Comparison of ENCODE assay signal across 8 cellular contexts in the genomic region with DNA sequence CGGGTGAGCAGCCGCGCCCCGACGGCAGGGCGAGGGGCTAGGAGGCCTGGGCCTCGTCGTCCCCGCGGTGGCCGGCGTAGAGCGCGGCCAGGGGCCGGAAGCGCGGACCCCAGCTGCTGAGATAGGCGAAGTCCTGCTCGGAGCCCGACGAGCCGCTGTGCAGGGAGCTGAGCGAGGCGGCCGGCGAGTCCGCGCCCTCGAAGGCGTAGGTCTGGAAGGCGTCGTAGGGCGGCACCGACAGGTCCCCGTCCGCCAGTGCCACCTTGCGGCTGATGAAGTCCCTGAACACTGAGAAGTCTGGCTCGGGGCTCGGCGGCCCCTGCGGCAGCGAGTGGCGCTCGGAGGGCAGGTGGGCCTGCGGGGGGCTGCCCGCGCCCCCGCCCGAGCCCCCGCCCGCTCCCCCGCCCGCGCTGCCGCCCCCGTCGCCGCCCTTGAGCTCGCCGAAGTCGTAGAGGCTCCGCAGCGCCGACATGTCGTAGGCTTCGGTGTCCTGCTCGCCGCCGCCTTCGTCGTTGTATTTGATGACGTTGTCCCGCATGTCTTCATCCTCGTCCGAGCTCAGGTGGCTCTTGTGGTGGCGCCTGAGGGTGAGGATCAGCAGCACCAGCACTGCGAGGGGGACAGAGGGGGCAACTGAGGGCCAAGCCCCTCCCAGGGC. TPM values are rescaled to one million over a fixed set of nuclear protein-coding genes. Genes with fewer than 3 reads are reported as not detected.
DNase-seq lines count a peak whose midpoint lies in the region; ATAC-seq and TF ChIP-seq lines count a peak whose summit lies in the region.

No MANE protein-coding gene starts in this region.

- no peaks in the 10 kb centered on the region for H3K9me3 Mint-ChIP-seq in activated T-cell treated with anti-CD3 and anti-CD28 coated beads, Interleukin-2, amount 50 U/mL, for 24 hours

- DNase-seq in NCI-H774 (lab: John Stamatoyannopoulos, UW) (peak; percentile 48), fibroblast of pulmonary artery (ENCODE audit: low read depth) (peak; percentile 64), neuronal stem cell (ENCODE audit: low spot score) (peak; percentile 70), suprapubic skin (ENCODE audit: low spot score in 2 of 2) (peak in 1 of 2 donors; percentile 78)
- peak; percentile 82 for DNase-seq in activated T-cell treated with anti-CD3 and anti-CD28 coated beads, Interleukin-2, amount 50 U/mL, for 24 hours

- H3K4me3 ChIP-seq in fibroblast of pulmonary artery (replicated peaks; ENCODE audit: low read depth, low read length) = no peak overlapping the region
- peak overlapping the region in 1 of 2 donors; percentile 68 for H3K4me3 ChIP-seq in neuronal stem cell (ENCODE audit: low read length in 2 of 2)
- peak overlapping the region; percentile 22 for H3K4me3 ChIP-seq in suprapubic skin

- no peak overlapping the region for H3K14ac ChIP-seq in neuronal stem cell (ENCODE audit: low read length)

- peak overlapping the region; percentile 56 for H3K18ac ChIP-seq in neuronal stem cell (ENCODE audit: low read length)

- ATAC-seq in HG03025 (IDR thresholded peaks at IDR 0.05; ENCODE audit: low FRiP score, unreplicated experiment) (no peak), HG03280 (IDR thresholded peaks at IDR 0.05; ENCODE audit: unreplicated experiment) (no peak)

- H3K4ac ChIP-seq in neuronal stem cell (ENCODE audit: low read length) = no peak overlapping the region

- H3K23ac ChIP-seq in neuronal stem cell (ENCODE audit: low read depth, low read length, poor library complexity) = no peak overlapping the region

- H3K27me3 Mint-ChIP-seq in activated T-cell treated with anti-CD3 and anti-CD28 coated beads, Interleukin-2, amount 50 U/mL, for 24 hours = peaks cover 64% of the 10 kb centered on the region

- peak; percentile 75 for TF ChIP-seq CTCF in GM12872 (IDR thresholded peaks at IDR 0.05; ENCODE audit: insufficient read depth, low read depth, low read length)
- peak; percentile 50 for TF ChIP-seq CTCF in fibroblast of pulmonary artery (IDR thresholded peaks at IDR 0.05; ENCODE audit: low read length, missing control alignments)
- peak; percentile 19 to 62 for TF ChIP-seq CTCF in suprapubic skin (IDR thresholded peaks at IDR 0.05)

- no peak overlapping the region for H2AK5ac ChIP-seq in neuronal stem cell (ENCODE audit: low read depth, low read length)

- no peaks in the 10 kb centered on the region for H3K9me3 ChIP-seq in neuronal stem cell (replicated peaks in 1 of 2; ENCODE audit: control insufficient read depth in 2 of 2, insufficient read depth in 1 of 2, low read depth in 1 of 2, low read length in 2 of 2)
- H3K9me3 ChIP-seq in suprapubic skin = no peaks in the 10 kb centered on the region

- TF ChIP-seq EP300 in suprapubic skin (IDR thresholded peaks at IDR 0.05) = no peak

- H3K27me3 ChIP-seq in neuronal stem cell (ENCODE audit: control insufficient read depth in 3 of 3, insufficient read depth in 3 of 3, low read depth in 1 of 3, low read length in 3 of 3) = peaks cover 3 to 69% (median 29%) of the 10 kb centered on the region in 3 experiments
- peaks cover 61% of the 10 kb centered on the region for H3K27me3 ChIP-seq in suprapubic skin

- H4K8ac ChIP-seq in neuronal stem cell (ENCODE audit: low read depth, low read length) = no peak overlapping the region

- H3K4me2 ChIP-seq in neuronal stem cell (ENCODE audit: insufficient read depth, low read length, poor library complexity, severe bottlenecking) = peak overlapping the region; percentile 34

- H3K4me3 Mint-ChIP-seq in activated T-cell treated with anti-CD3 and anti-CD28 coated beads, Interleukin-2, amount 50 U/mL, for 24 hours = no peak overlapping the region

- H3K27ac Mint-ChIP-seq in activated T-cell treated with anti-CD3 and anti-CD28 coated beads, Interleukin-2, amount 50 U/mL, for 24 hours = no peak overlapping the region

- no peaks in the 10 kb centered on the region for H3K36me3 ChIP-seq in neuronal stem cell (replicated peaks in 1 of 2; ENCODE audit: control insufficient read depth in 2 of 2, insufficient read depth in 2 of 2, low read length in 2 of 2)
- H3K36me3 ChIP-seq in suprapubic skin = no peaks in the 10 kb centered on the region

- no peak overlapping the region for H2BK120ac ChIP-seq in neuronal stem cell (ENCODE audit: low read depth, low read length)

- H2BK12ac ChIP-seq in neuronal stem cell (ENCODE audit: low read length) = no peak overlapping the region

- H3K9ac ChIP-seq in neuronal stem cell (ENCODE audit: low read depth, low read length, poor library complexity) = no peak overlapping the region

- TF ChIP-seq POLR2A in suprapubic skin (IDR thresholded peaks at IDR 0.05) = no peak

- WGBS in neuronal stem cell (ENCODE audit: extremely low coverage in 2 of 2, insufficient read length in 2 of 2, insufficient replicate concordance in 1 of 2), 2 donors = no CpG with 5 or more reads among the region's 77 CpGs
- WGBS in suprapubic skin = 0% methylated on average over 1 of the region's 77 CpGs

- peak overlapping the region; percentile 33 for H2AFZ ChIP-seq in neuronal stem cell (ENCODE audit: low read length)

- H3K4me1 ChIP-seq in neuronal stem cell (ENCODE audit: control insufficient read depth in 2 of 2, insufficient read depth in 1 of 2, low read depth in 1 of 2, low read length in 2 of 2) (peaks cover 0 to 7% of the 10 kb centered on the region in 2 donors), suprapubic skin (peaks cover 8% of the 10 kb centered on the region)

- no peak overlapping the region for H2BK15ac ChIP-seq in neuronal stem cell (ENCODE audit: low read length)

- no peak overlapping the region for H2BK5ac ChIP-seq in neuronal stem cell (ENCODE audit: low read length)

- H3K27ac ChIP-seq in neuronal stem cell (replicated peaks; ENCODE audit: low read length) = no peak overlapping the region
- H3K27ac ChIP-seq in suprapubic skin = no peak overlapping the region

- no peak overlapping the region for H4K91ac ChIP-seq in neuronal stem cell (ENCODE audit: low read depth, low read length, poor library complexity)

- peaks cover 1% of the 10 kb centered on the region for H3K4me1 Mint-ChIP-seq in activated T-cell treated with anti-CD3 and anti-CD28 coated beads, Interleukin-2, amount 50 U/mL, for 24 hours (ENCODE audit: low read depth)

- H3K79me1 ChIP-seq in neuronal stem cell (ENCODE audit: low read depth, low read length) = no peaks in the 10 kb centered on the region

- H3K36me3 Mint-ChIP-seq in activated T-cell treated with anti-CD3 and anti-CD28 coated beads, Interleukin-2, amount 50 U/mL, for 24 hours (ENCODE audit: low read depth) = no peaks in the 10 kb centered on the region

RNA-seq across cellular contexts. Expression of gene CD40, which starts 56.5 kb away (rescaled TPM):
- 5.5 TPM for polyA plus RNA-seq in neuronal stem cell (2013, experiment 1 of 2)
- 6.2 TPM for polyA plus RNA-seq in neuronal stem cell (2013, experiment 2 of 2)
- total RNA-seq in suprapubic skin = 10 to 100 TPM; 12.9 to 30.6 (median 17.2) TPM
